In the genomic region with DNA sequence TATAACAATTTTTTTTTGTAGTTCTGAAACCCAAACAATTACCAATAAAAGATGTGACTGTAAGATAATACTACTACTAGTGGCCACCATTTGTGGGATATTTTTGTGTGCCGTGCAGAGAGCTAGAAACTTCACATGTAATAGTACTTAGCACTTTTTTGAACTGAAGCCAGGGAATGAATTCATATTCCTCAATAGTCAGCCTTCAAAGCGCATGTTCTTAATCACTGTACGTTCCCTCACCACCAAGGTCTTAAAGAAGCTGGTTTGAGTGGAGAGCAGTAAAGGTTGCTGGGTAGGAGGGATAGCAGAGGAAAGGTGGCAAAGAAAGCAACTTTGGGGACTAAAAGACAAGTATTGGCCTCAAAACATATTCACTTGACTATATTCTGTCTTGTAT, we compare ENCODE assay signal across 23 cellular contexts. TPM values are rescaled to one million over a fixed set of nuclear protein-coding genes. Genes with fewer than 3 reads are reported as not detected.
DNase-seq lines count a peak whose midpoint lies in the region; ATAC-seq, FAIRE-seq and TF ChIP-seq lines count a peak whose summit lies in the region.
"Had no signal": no experiment of that assay in that cellular context is flagged by ENCODE, and none has a peak within 500 bp of the region (broad histone marks: within the 10 kb centered on the region; RNA-seq: fewer than 3 reads in every experiment).

No MANE protein-coding gene starts in this region.

- no peaks in the 10 kb centered on the region for H3K9me2 ChIP-seq in OCI-LY1 (ENCODE audit: low read depth, low read length)

- TF ChIP-seq CTCF in OCI-LY1 (IDR thresholded peaks at IDR 0.05; ENCODE audit: low read length) (no peak), neural crest cell (conservative IDR thresholded peaks at IDR 0.05) (no peak), WTC11 (IDR thresholded peaks at IDR 0.05) (no peak)

- H3K9me3 ChIP-seq in OCI-LY1 (ENCODE audit: low read length), result no peaks in the 10 kb centered on the region
- H3K9me3 ChIP-seq: colonic mucosa, MG63, transverse colon had no signal

- H3F3A ChIP-seq in OCI-LY1 (ENCODE audit: insufficient read depth, low read length), result no peaks in the 10 kb centered on the region

- no peaks in the 10 kb centered on the region for H3K36me3 ChIP-seq in OCI-LY1 (ENCODE audit: insufficient read depth, low read length)
- H3K36me3 ChIP-seq: brain microvascular endothelial cell, colonic mucosa, MG63, transverse colon had no signal

- TF ChIP-seq POLR2A in GM12892 (IDR thresholded peaks at IDR 0.05; ENCODE audit: low read depth, low read length), result no peak

- CTCF ChIA-PET in WTC11 (lab: Charles Lee), result no interaction called here

- H3K79me2 ChIP-seq in OCI-LY1 (ENCODE audit: insufficient read depth, low read length), result peaks cover 82% of the 10 kb centered on the region

- DNase-seq in GM12892 (ENCODE audit: insufficient read length) (no peak), neural crest cell (ENCODE audit: low read depth, low spot score) (no peak), WTC11 (ENCODE audit: low spot score) (no peak), NOMO-1 treated with dmso at 0.1 percent for 144 hours (lab: John Stamatoyannopoulos, UW; ENCODE audit: unreplicated experiment) (no peak), HUDEP-2 (lab: John Stamatoyannopoulos, UW; ENCODE audit: unreplicated experiment in 76 of 76) (no peak)
- no peak for DNase-seq in central memory CD8-positive, alpha-beta T cell (ENCODE audit: low spot score in 2 of 2)
- DNase-seq: brain microvascular endothelial cell; colonic mucosa; kidney glomerular epithelial cell; MG63; NCI-H1417 treated with DMSO at 0.1 percent for 48 hours; NCI-H2171; NCI-H524 treated with DMSO at 0.1 percent for 48 hours; nucleus accumbens; stimulated activated CD4-positive, alpha-beta T cell treated with anti-CD3 and anti-CD28 coated beads, Interleukin-4, amount 100 ng/mL, for 24 hours; stimulated activated naive CD8-positive, alpha-beta T cell treated with anti-CD3 and anti-CD28 coated beads, Interleukin-15, amount 100 ng/mL, for 72 hours; transverse colon had no signal

- peak overlapping the region; percentile 64 for H3K4me2 ChIP-seq in OCI-LY1 (ENCODE audit: low read length)

- no peak for ATAC-seq in central memory CD8-positive, alpha-beta T cell (replicated peaks; ENCODE audit: extremely low read depth, poor library complexity, severe bottlenecking)
- ATAC-seq in WTC11, result no peak
- ATAC-seq in HG02973 (IDR thresholded peaks at IDR 0.05; ENCODE audit: unreplicated experiment), result no peak
- ATAC-seq: stimulated activated naive CD8-positive, alpha-beta T cell treated with anti-CD3 and anti-CD28 coated beads, Interleukin-15, amount 100 ng/mL, for 72 hours had no signal

- peaks cover 95% of the 10 kb centered on the region for H3K4me1 ChIP-seq in OCI-LY1 (ENCODE audit: insufficient read depth, low read length, severe bottlenecking)
- H3K4me1 ChIP-seq: colonic mucosa had no signal

- peak overlapping the region; percentile 28; the same call in 1 of the 2 replicates for H3K9ac ChIP-seq in OCI-LY1 (ENCODE audit: low read length)

- no peaks in the 10 kb centered on the region for H3K27me3 Mint-ChIP-seq in central memory CD8-positive, alpha-beta T cell
- H3K27me3 Mint-ChIP-seq in neural crest cell (ENCODE audit: low read depth), result no peaks in the 10 kb centered on the region
- H3K27me3 Mint-ChIP-seq in WTC11 (ENCODE audit: low read depth), result no peaks in the 10 kb centered on the region
- H3K27me3 Mint-ChIP-seq: stimulated activated naive CD8-positive, alpha-beta T cell treated with anti-CD3 and anti-CD28 coated beads, Interleukin-15, amount 100 ng/mL, for 72 hours had no signal

- H3K36me3 Mint-ChIP-seq in central memory CD8-positive, alpha-beta T cell (ENCODE audit: insufficient read depth), result no peaks in the 10 kb centered on the region
- H3K36me3 Mint-ChIP-seq in neural crest cell (ENCODE audit: low read depth), result no peaks in the 10 kb centered on the region
- no peaks in the 10 kb centered on the region for H3K36me3 Mint-ChIP-seq in WTC11

- no peaks in the 10 kb centered on the region for H4K20me1 ChIP-seq in OCI-LY1 (ENCODE audit: insufficient read depth, low read length)

- H3K4me1 Mint-ChIP-seq in central memory CD8-positive, alpha-beta T cell, result peaks cover 16% of the 10 kb centered on the region
- peaks cover 25% of the 10 kb centered on the region for H3K4me1 Mint-ChIP-seq in neural crest cell
- H3K4me1 Mint-ChIP-seq in WTC11, result peaks cover 42% of the 10 kb centered on the region

- peak; percentile 5 for FAIRE-seq in GM12892 (lab: Jason Lieb, UNC)

- no peak overlapping the region for H2AFZ ChIP-seq in OCI-LY1 (ENCODE audit: low read length)

- peak overlapping the region; percentile 80 for H3K27ac ChIP-seq in OCI-LY1 (ENCODE audit: low read depth, low read length, poor library complexity, severe bottlenecking)
- H3K27ac ChIP-seq: brain microvascular endothelial cell, colonic mucosa, HL-60, transverse colon had no signal

- peak overlapping the region; percentile 20 for H3K4me3 ChIP-seq in OCI-LY1 (ENCODE audit: low read depth, low read length, poor library complexity, severe bottlenecking)
- H3K4me3 ChIP-seq: colonic mucosa, MG63, transverse colon had no signal

- no peak overlapping the region for H3K4me3 Mint-ChIP-seq in central memory CD8-positive, alpha-beta T cell
- H3K4me3 Mint-ChIP-seq in neural crest cell (peak overlapping the region; percentile 12), WTC11 (no peak overlapping the region)
- H3K4me3 Mint-ChIP-seq: stimulated activated naive CD8-positive, alpha-beta T cell treated with anti-CD3 and anti-CD28 coated beads, Interleukin-15, amount 100 ng/mL, for 72 hours had no signal

- POLR2A ChIA-PET in WTC11 (lab: Charles Lee), result no interaction called here

- no peaks in the 10 kb centered on the region for H3K27me3 ChIP-seq in OCI-LY1 (ENCODE audit: insufficient read depth, low read length)
- H3K27me3 ChIP-seq: brain microvascular endothelial cell, colonic mucosa, MG63, transverse colon had no signal

- H3K9me3 Mint-ChIP-seq in central memory CD8-positive, alpha-beta T cell, result no peaks in the 10 kb centered on the region
- no peaks in the 10 kb centered on the region for H3K9me3 Mint-ChIP-seq in neural crest cell
- no peaks in the 10 kb centered on the region for H3K9me3 Mint-ChIP-seq in WTC11
- H3K9me3 Mint-ChIP-seq: stimulated activated naive CD8-positive, alpha-beta T cell treated with anti-CD3 and anti-CD28 coated beads, Interleukin-15, amount 100 ng/mL, for 72 hours had no signal

- peak overlapping the region; percentile 32 for H3K27ac Mint-ChIP-seq in central memory CD8-positive, alpha-beta T cell (ENCODE audit: low read depth)
- H3K27ac Mint-ChIP-seq in neural crest cell (ENCODE audit: unreplicated experiment) (no peak overlapping the region), WTC11 (no peak overlapping the region; the same call in 1 of the 2 replicates)

TF ChIP-seq in WTC11, 78 proteins besides CTCF, POLR2A, EP300 and RAD21:
- TF ChIP-seq MXD4 (CRISPR knock-in tag; IDR thresholded peaks at IDR 0.05; ENCODE audit: borderline replicate concordance), result no peak
- TF ChIP-seq, protein P1, sequence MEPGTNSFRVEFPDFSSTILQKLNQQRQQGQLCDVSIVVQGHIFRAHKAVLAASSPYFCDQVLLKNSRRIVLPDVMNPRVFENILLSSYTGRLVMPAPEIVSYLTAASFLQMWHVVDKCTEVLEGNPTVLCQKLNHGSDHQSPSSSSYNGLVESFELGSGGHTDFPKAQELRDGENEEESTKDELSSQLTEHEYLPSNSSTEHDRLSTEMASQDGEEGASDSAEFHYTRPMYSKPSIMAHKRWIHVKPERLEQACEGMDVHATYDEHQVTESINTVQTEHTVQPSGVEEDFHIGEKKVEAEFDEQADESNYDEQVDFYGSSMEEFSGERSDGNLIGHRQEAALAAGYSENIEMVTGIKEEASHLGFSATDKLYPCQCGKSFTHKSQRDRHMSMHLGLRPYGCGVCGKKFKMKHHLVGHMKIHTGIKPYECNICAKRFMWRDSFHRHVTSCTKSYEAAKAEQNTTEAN (CRISPR knock-in tag; IDR thresholded peaks at IDR 0.05), result no peak
- TF ChIP-seq, protein P2, sequence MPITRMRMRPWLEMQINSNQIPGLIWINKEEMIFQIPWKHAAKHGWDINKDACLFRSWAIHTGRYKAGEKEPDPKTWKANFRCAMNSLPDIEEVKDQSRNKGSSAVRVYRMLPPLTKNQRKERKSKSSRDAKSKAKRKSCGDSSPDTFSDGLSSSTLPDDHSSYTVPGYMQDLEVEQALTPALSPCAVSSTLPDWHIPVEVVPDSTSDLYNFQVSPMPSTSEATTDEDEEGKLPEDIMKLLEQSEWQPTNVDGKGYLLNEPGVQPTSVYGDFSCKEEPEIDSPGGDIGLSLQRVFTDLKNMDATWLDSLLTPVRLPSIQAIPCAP (CRISPR knock-in tag; IDR thresholded peaks at IDR 0.05), result no peak
- TF ChIP-seq, protein P3, sequence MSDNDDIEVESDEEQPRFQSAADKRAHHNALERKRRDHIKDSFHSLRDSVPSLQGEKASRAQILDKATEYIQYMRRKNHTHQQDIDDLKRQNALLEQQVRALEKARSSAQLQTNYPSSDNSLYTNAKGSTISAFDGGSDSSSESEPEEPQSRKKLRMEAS (CRISPR knock-in tag; IDR thresholded peaks at IDR 0.05), result no peak
- TF ChIP-seq RORB (CRISPR knock-in tag; IDR thresholded peaks at IDR 0.05), result no peak
- no peak for TF ChIP-seq GTF2I (CRISPR knock-in tag; conservative IDR thresholded peaks at IDR 0.05)
- no peak for TF ChIP-seq GABPB1 (CRISPR knock-in tag; IDR thresholded peaks at IDR 0.05)
- no peak for TF ChIP-seq MYBL2 (CRISPR knock-in tag; IDR thresholded peaks at IDR 0.05)
- TF ChIP-seq, protein P4, sequence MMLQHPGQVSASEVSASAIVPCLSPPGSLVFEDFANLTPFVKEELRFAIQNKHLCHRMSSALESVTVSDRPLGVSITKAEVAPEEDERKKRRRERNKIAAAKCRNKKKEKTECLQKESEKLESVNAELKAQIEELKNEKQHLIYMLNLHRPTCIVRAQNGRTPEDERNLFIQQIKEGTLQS (CRISPR knock-in tag; conservative IDR thresholded peaks at IDR 0.05), result no peak
- no peak for TF ChIP-seq JUN (CRISPR knock-in tag; IDR thresholded peaks at IDR 0.05)
- TF ChIP-seq JAZF1 (CRISPR knock-in tag; IDR thresholded peaks at IDR 0.05), result no peak

RNA-seq across cellular contexts. Expression of a gene that starts 9.6 kb away (rescaled TPM):
- 8.2 TPM for polyA plus RNA-seq in GM12892 (2012; ENCODE audit: missing spikeins)
- total RNA-seq in neural crest cell (87.7 and 98.8 TPM in 2 replicates), WTC11 (2021) (49.0 to 52.3 TPM (median 51.4 TPM) in 3 replicates)

RNA-seq across cellular contexts. Expression of a gene that starts 23.8 kb away (rescaled TPM):
- 26.0 TPM for polyA plus RNA-seq in GM12892 (2012; ENCODE audit: missing spikeins)
- total RNA-seq in neural crest cell, result 29.5 and 30.1 TPM in 2 replicates
- 39.1 to 45.5 TPM (median 39.5 TPM) in 3 replicates for total RNA-seq in WTC11 (2021)

RNA-seq across cellular contexts. Expression of a gene that starts 45.8 kb away (rescaled TPM):
- polyA plus RNA-seq in GM12892 (2012; ENCODE audit: missing spikeins), result 270 TPM
- total RNA-seq in neural crest cell, result not detected in 2 replicates
- total RNA-seq in WTC11 (2021), result 0.32 to 0.71 TPM (median 0.68 TPM) in 3 replicates
- total RNA-seq: activated CD8-positive, alpha-beta memory T cell treated with anti-CD3 and anti-CD28 coated beads for 36 hours; lung microvascular endothelial cell; pulmonary artery endothelial cell had no signal
